In genomic region chr12:113439606-113440030, GRCh38 we compare ENCODE assay signal across 1 cellular context.
TF ChIP-seq lines count a peak whose summit lies in the region.

No MANE protein-coding gene starts in this region.

TF ChIP-seq in K562, 482 proteins besides CTCF, POLR2A, EP300 and RAD21 (continued from another document):
- TF ChIP-seq, protein P1, sequence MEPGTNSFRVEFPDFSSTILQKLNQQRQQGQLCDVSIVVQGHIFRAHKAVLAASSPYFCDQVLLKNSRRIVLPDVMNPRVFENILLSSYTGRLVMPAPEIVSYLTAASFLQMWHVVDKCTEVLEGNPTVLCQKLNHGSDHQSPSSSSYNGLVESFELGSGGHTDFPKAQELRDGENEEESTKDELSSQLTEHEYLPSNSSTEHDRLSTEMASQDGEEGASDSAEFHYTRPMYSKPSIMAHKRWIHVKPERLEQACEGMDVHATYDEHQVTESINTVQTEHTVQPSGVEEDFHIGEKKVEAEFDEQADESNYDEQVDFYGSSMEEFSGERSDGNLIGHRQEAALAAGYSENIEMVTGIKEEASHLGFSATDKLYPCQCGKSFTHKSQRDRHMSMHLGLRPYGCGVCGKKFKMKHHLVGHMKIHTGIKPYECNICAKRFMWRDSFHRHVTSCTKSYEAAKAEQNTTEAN (CRISPR knock-in tag; IDR thresholded peaks at IDR 0.05) = no peak
- TF ChIP-seq SMC3 (conservative IDR thresholded peaks at IDR 0.05; ENCODE audit: insufficient read depth, low read depth, low read length) (peak; percentile 79), CREB3 (tag; conservative IDR thresholded peaks at IDR 0.05; ENCODE audit: low read depth) (no peak), ATF1 (CRISPR knock-in tag; IDR thresholded peaks at IDR 0.05) (no peak), ATF1 (tag; IDR thresholded peaks at IDR 0.05) (no peak), ZEB2 (IDR thresholded peaks at IDR 0.05) (no peak), KDM4B (IDR thresholded peaks at IDR 0.05; ENCODE audit: borderline replicate concordance in 2 of 2, low read depth in 1 of 2) (0 out of 4 replicates have a peak, but pooled peaks of 1 of the 2 experiments have one; percentile 12), FOXP4 (CRISPR knock-in tag; IDR thresholded peaks at IDR 0.05; ENCODE audit: borderline replicate concordance) (no peak), NFXL1 (CRISPR knock-in tag; IDR thresholded peaks at IDR 0.05) (no peak)
- TF ChIP-seq, protein P2, sequence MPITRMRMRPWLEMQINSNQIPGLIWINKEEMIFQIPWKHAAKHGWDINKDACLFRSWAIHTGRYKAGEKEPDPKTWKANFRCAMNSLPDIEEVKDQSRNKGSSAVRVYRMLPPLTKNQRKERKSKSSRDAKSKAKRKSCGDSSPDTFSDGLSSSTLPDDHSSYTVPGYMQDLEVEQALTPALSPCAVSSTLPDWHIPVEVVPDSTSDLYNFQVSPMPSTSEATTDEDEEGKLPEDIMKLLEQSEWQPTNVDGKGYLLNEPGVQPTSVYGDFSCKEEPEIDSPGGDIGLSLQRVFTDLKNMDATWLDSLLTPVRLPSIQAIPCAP (CRISPR knock-in tag; IDR thresholded peaks at IDR 0.05; ENCODE audit: borderline replicate concordance) = no peak
